In the genomic region with DNA sequence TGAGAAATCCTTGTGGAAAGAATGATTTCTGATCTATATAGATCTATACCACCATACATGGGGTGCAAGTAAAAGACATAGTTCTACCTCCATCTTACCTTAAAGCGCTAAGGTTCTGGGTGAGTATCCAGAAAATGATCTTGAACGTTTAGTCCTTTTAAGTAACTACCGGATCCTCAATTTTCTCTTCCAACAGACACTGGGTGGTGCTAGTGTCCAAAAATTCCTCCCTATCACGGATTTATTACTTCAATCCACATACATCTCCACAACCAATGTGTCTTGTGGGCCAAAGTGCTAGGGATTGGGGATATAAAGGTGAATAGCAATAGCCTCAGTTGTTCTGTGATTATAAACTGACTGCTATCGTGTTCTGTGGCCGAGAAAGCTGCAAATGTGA, we compare ENCODE assay signal across 8 cellular contexts. TPM values are rescaled to one million over a fixed set of nuclear protein-coding genes. Genes with fewer than 3 reads are reported as not detected.
"Had no signal": no experiment of that assay in that cellular context is flagged by ENCODE, and none has a peak within 500 bp of the region (broad histone marks: within the 10 kb centered on the region; RNA-seq: fewer than 3 reads in every experiment).

No MANE protein-coding gene starts in this region.

RNA-seq across cellular contexts. Expression of a gene that starts 1.8 kb away (rescaled TPM):
- total RNA-seq: PC-9 had no signal

RNA-seq across cellular contexts. Expression of a gene that starts 52.9 kb away (rescaled TPM):
- total RNA-seq: M059J; PC-9; Peyer's patch; Right ventricle myocardium inferior; SJCRH30; SK-MEL-5; T-cell; T-helper 1 cell treated with Interleukin-12 subunit alpha and Interleukin-12 subunit beta and Interleukin-4 antibody, amounts not matched to agents 30 ng/mL and 1 ng/mL, for 36 hours had no signal
